8 cellular contexts compared by ENCODE assay signal in the genomic region with DNA sequence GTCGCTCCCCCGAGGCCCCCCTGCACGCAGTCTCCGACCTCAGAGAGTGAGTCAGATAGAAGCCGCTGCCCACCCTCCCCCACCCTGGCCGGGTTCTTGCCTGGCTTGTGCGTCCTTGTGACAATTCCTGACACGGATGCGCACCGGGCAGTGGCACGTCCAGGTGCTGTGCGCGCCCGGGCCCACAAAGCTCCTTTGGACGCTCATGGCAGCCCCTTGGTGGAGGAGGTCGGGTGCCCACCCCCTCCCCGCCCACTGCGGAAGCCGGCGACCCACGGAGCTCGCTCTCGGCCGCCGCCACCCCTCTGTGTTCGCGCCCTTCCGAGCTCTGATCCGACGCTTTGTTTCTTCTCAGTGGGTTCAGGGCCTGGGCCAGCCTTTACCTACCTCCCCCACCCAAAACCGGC. TPM values are rescaled to one million over a fixed set of nuclear protein-coding genes. Genes with fewer than 3 reads are reported as not detected.
DNase-seq lines count a peak whose midpoint lies in the region; ATAC-seq and TF ChIP-seq lines count a peak whose summit lies in the region.

No MANE protein-coding gene starts in this region.

- peak overlapping the region; percentile 88 for H3K4me3 Mint-ChIP-seq in WTC11

- WGBS in transverse colon (ENCODE audit: low coverage in 1 of 2), 2 donors: 1% methylated on average over 31 of the region's 31 CpGs; no CpG with 5 or more reads in 1 of the 2 donors

- CTCF ChIA-PET in WTC11 (lab: Charles Lee): interaction anchor here (0.6 to 5.7 kb wide), 12 partner anchors 13 to 365 kb away, joined by 3 to 70 read pairs (median 6); a partner anchor contains a TSS

- no peaks in the 10 kb centered on the region for H3K9me3 Mint-ChIP-seq in WTC11

- TF ChIP-seq POLR2A in transverse colon (IDR thresholded peaks at IDR 0.05): no peak

- H3K27me3 ChIP-seq in transverse colon: peaks cover 90% of the 10 kb centered on the region

- peaks cover 43% of the 10 kb centered on the region for H3K4me1 ChIP-seq in mucosa of descending colon (ENCODE audit: low read depth)
- H3K4me1 ChIP-seq in transverse colon: peaks cover 25 to 75% (median 62%) of the 10 kb centered on the region in 4 donors

- peak; percentile 91 for DNase-seq in Caki2 (ENCODE audit: low read depth)
- DNase-seq in HuH-7.5 (ENCODE audit: low spot score): peak; percentile 78
- DNase-seq in WTC11 (ENCODE audit: low spot score): peak; percentile 63
- no peak for DNase-seq in epithelial cell of prostate (ENCODE audit: low read depth, low spot score)
- peak; percentile 66 to 86 (median 71) for DNase-seq in mucosa of descending colon
- peak; percentile 66 for DNase-seq in transverse colon
- no peak for DNase-seq in NCI-H1048 (lab: John Stamatoyannopoulos, UW)

- peak overlapping the region; percentile 88 for H3K27ac ChIP-seq in epithelial cell of prostate
- peak overlapping the region; percentile 80 to 86 (median 80) for H3K27ac ChIP-seq in transverse colon

- intact Hi-C loops in mucosa of descending colon (cut with DNase I, micrococcal nuclease): no loop called here
- intact Hi-C loops in transverse colon (cut with DNase I; ENCODE audit: low total_unique reads): no loop called here

- POLR2A ChIA-PET in WTC11 (lab: Charles Lee): interaction anchor here (0.6 to 2.8 kb wide), 4 partner anchors 12 to 29 kb away, joined by 3 to 14 read pairs (median 3); no protein-coding TSS in a partner anchor

- in situ Hi-C loops in Caki2 (cut with HindIII; ENCODE audit: low pct_unique_long_range_greater_than_20kb, low sequenced_read_pairs): no loop called here
- in situ Hi-C loops in transverse colon (cut with MboI; ENCODE audit: low pct_ligation_motif_present in 1 of 4, low pct_unique_long_range_greater_than_20kb in 1 of 4, low sequenced_read_pairs in 3 of 4): no loop called here

- no peaks in the 10 kb centered on the region for H3K36me3 Mint-ChIP-seq in WTC11

- no peaks in the 10 kb centered on the region for H3K9me3 ChIP-seq in mucosa of descending colon
- H3K9me3 ChIP-seq in transverse colon: no peaks in the 10 kb centered on the region

- ATAC-seq in WTC11: no peak
- peak; percentile 2 for ATAC-seq in mucosa of descending colon
- no peak for ATAC-seq in GM19035 (IDR thresholded peaks at IDR 0.05; ENCODE audit: unreplicated experiment)

- H3K27me3 Mint-ChIP-seq in WTC11 (ENCODE audit: low read depth): peaks cover 36% of the 10 kb centered on the region

- no peak for TF ChIP-seq EP300 in transverse colon (IDR thresholded peaks at IDR 0.05; ENCODE audit: low read depth)

- TF ChIP-seq CTCF in WTC11 (IDR thresholded peaks at IDR 0.05) (no peak), mucosa of descending colon (IDR thresholded peaks at IDR 0.05) (no peak), transverse colon (IDR thresholded peaks at IDR 0.05) (no peak)

- H3K36me3 ChIP-seq in mucosa of descending colon (ENCODE audit: low read depth) (no peaks in the 10 kb centered on the region), transverse colon (no peaks in the 10 kb centered on the region)

- H3K27ac Mint-ChIP-seq in WTC11: no peak overlapping the region

- H3K4me1 Mint-ChIP-seq in WTC11: peaks cover 19% of the 10 kb centered on the region

- no peak overlapping the region for H3K4me3 ChIP-seq in mucosa of descending colon
- H3K4me3 ChIP-seq in transverse colon: peak overlapping the region; percentile 34 to 58 (median 56)

TF ChIP-seq in WTC11, 78 proteins besides CTCF, POLR2A, EP300 and RAD21:
- TF ChIP-seq ZNF317 (CRISPR knock-in tag; IDR thresholded peaks at IDR 0.05; ENCODE audit: borderline replicate concordance, low read depth): no peak
- TF ChIP-seq, protein P1, sequence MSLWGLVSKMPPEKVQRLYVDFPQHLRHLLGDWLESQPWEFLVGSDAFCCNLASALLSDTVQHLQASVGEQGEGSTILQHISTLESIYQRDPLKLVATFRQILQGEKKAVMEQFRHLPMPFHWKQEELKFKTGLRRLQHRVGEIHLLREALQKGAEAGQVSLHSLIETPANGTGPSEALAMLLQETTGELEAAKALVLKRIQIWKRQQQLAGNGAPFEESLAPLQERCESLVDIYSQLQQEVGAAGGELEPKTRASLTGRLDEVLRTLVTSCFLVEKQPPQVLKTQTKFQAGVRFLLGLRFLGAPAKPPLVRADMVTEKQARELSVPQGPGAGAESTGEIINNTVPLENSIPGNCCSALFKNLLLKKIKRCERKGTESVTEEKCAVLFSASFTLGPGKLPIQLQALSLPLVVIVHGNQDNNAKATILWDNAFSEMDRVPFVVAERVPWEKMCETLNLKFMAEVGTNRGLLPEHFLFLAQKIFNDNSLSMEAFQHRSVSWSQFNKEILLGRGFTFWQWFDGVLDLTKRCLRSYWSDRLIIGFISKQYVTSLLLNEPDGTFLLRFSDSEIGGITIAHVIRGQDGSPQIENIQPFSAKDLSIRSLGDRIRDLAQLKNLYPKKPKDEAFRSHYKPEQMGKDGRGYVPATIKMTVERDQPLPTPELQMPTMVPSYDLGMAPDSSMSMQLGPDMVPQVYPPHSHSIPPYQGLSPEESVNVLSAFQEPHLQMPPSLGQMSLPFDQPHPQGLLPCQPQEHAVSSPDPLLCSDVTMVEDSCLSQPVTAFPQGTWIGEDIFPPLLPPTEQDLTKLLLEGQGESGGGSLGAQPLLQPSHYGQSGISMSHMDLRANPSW (CRISPR knock-in tag; conservative IDR thresholded peaks at IDR 0.05; ENCODE audit: low read depth): no peak
- TF ChIP-seq KAT7 (CRISPR knock-in tag; IDR thresholded peaks at IDR 0.05; ENCODE audit: borderline replicate concordance): no peak
- no peak for TF ChIP-seq GRHL2 (CRISPR knock-in tag; IDR thresholded peaks at IDR 0.05; ENCODE audit: insufficient replicate concordance, severe bottlenecking)
- no peak for TF ChIP-seq MXD4 (CRISPR knock-in tag; IDR thresholded peaks at IDR 0.05; ENCODE audit: borderline replicate concordance)
- TF ChIP-seq, protein P2, sequence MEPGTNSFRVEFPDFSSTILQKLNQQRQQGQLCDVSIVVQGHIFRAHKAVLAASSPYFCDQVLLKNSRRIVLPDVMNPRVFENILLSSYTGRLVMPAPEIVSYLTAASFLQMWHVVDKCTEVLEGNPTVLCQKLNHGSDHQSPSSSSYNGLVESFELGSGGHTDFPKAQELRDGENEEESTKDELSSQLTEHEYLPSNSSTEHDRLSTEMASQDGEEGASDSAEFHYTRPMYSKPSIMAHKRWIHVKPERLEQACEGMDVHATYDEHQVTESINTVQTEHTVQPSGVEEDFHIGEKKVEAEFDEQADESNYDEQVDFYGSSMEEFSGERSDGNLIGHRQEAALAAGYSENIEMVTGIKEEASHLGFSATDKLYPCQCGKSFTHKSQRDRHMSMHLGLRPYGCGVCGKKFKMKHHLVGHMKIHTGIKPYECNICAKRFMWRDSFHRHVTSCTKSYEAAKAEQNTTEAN (CRISPR knock-in tag; IDR thresholded peaks at IDR 0.05): no peak
- TF ChIP-seq SP1 (CRISPR knock-in tag; conservative IDR thresholded peaks at IDR 0.05): no peak
- no peak for TF ChIP-seq ZNF232 (CRISPR knock-in tag; IDR thresholded peaks at IDR 0.05)
- TF ChIP-seq ZNF138 (CRISPR knock-in tag; conservative IDR thresholded peaks at IDR 0.05): no peak
- TF ChIP-seq, protein P3, sequence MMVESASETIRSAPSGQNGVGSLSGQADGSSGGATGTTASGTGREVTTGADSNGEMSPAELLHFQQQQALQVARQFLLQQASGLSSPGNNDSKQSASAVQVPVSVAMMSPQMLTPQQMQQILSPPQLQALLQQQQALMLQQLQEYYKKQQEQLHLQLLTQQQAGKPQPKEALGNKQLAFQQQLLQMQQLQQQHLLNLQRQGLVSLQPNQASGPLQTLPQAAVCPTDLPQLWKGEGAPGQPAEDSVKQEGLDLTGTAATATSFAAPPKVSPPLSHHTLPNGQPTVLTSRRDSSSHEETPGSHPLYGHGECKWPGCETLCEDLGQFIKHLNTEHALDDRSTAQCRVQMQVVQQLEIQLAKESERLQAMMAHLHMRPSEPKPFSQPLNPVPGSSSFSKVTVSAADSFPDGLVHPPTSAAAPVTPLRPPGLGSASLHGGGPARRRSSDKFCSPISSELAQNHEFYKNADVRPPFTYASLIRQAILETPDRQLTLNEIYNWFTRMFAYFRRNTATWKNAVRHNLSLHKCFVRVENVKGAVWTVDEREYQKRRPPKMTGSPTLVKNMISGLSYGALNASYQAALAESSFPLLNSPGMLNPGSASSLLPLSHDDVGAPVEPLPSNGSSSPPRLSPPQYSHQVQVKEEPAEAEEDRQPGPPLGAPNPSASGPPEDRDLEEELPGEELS (CRISPR knock-in tag; IDR thresholded peaks at IDR 0.05): no peak
- TF ChIP-seq JAZF1 (CRISPR knock-in tag; IDR thresholded peaks at IDR 0.05): no peak
- no peak for TF ChIP-seq FOXK1 (CRISPR knock-in tag; IDR thresholded peaks at IDR 0.05)
- TF ChIP-seq TP53 (CRISPR knock-in tag; IDR thresholded peaks at IDR 0.05): no peak
- no peak for TF ChIP-seq NFYB (CRISPR knock-in tag; conservative IDR thresholded peaks at IDR 0.05; ENCODE audit: low read depth)
- TF ChIP-seq GABPB1 (CRISPR knock-in tag; IDR thresholded peaks at IDR 0.05): no peak
- TF ChIP-seq ZNF416 (CRISPR knock-in tag; IDR thresholded peaks at IDR 0.05): no peak

RNA-seq across cellular contexts. Expression of a gene that starts 0.7 kb away (rescaled TPM):
- 116 and 131 TPM in 2 replicates for total RNA-seq in Caki2 (2014; rRNA removed; shearing (Covaris generic); ENCODE audit: low replicate concordance)
- total RNA-seq in WTC11 (2021) (150 to 209 TPM (median 163 TPM) in 3 replicates), mucosa of descending colon (10 to 100 TPM in 1 of 3 donors, 1 to 10 TPM in 2; 1.8 to 26.8 (median 7.5) TPM), transverse colon (10 to 100 TPM in 1 of 4 donors, 1 to 10 TPM in 3; 2.4 to 12.7 (median 4.6) TPM)

RNA-seq across cellular contexts. Expression of a gene that starts 3.8 kb away (rescaled TPM):
- 12.3 and 13.4 TPM in 2 replicates for total RNA-seq in Caki2 (2014; rRNA removed; shearing (Covaris generic); ENCODE audit: low replicate concordance)
- total RNA-seq in WTC11 (2021) (3.4 to 3.8 TPM (median 3.5 TPM) in 3 replicates), mucosa of descending colon (1 to 10 TPM; 4.1 to 4.8 (median 4.3) TPM), transverse colon (1 to 10 TPM; 2.9 to 7.2 (median 6.7) TPM)

RNA-seq across cellular contexts. Expression of a gene that starts 26.1 kb away (rescaled TPM):
- total RNA-seq in Caki2 (2014; rRNA removed; shearing (Covaris generic); ENCODE audit: low replicate concordance): 91.8 and 94.0 TPM in 2 replicates
- 64.5 to 64.7 TPM (median 64.6 TPM) in 3 replicates for total RNA-seq in WTC11 (2021)
- 10 to 100 TPM; 25.2 to 45.4 (median 31.9) TPM for total RNA-seq in mucosa of descending colon
- 10 to 100 TPM; 54.8 to 96.7 (median 78.1) TPM for total RNA-seq in transverse colon

RNA-seq across cellular contexts. Expression of a gene that starts 49.1 kb away (rescaled TPM):
- total RNA-seq in Caki2 (2014; rRNA removed; shearing (Covaris generic); ENCODE audit: low replicate concordance): 141 and 237 TPM in 2 replicates
- 113 to 155 TPM (median 127 TPM) in 3 replicates for total RNA-seq in WTC11 (2021)
- total RNA-seq in mucosa of descending colon: 100 to 1,000 TPM; 179 to 217 (median 212) TPM
- 100 to 1,000 TPM; 202 to 648 (median 354) TPM for total RNA-seq in transverse colon

Comparison
In these comparisons a context has a peak if more than half of its experiments do, and no peak if none do; other contexts are left out.
1. DNase-seq: peak in Caki2 (single experiment), HuH-7.5 (single experiment), WTC11 (single experiment), mucosa of descending colon (3 of 3) and transverse colon (single experiment); none in epithelial cell of prostate (single experiment) and NCI-H1048 (single experiment).